In genomic region chr5:6449465-6450158, GRCh38 we compare ENCODE assay signal across 10 cellular contexts. TPM values are rescaled to one million over a fixed set of nuclear protein-coding genes. Genes with fewer than 3 reads are reported as not detected.
DNase-seq lines count a peak whose midpoint lies in the region; ATAC-seq and TF ChIP-seq lines count a peak whose summit lies in the region.
"Had no signal": no experiment of that assay in that cellular context is flagged by ENCODE, and none has a peak within 500 bp of the region (broad histone marks: within the 10 kb centered on the region; RNA-seq: fewer than 3 reads in every experiment).

No MANE protein-coding gene starts in this region.

- H3K79me2 ChIP-seq in hepatocyte (no peaks in the 10 kb centered on the region), smooth muscle cell (ENCODE audit: low read depth) (no peaks in the 10 kb centered on the region)

- peak; percentile 49 for DNase-seq in NCI-H510A treated with DMSO at 0.1 percent for 48 hours (lab: John Stamatoyannopoulos, UW)
- no peak for DNase-seq in NCI-H510A (lab: John Stamatoyannopoulos, UW)
- DNase-seq in Panc1 (ENCODE audit: low read depth, low spot score): no peak
- no peak for DNase-seq in hepatocyte (ENCODE audit: low spot score)
- DNase-seq in smooth muscle cell (lab: John Stamatoyannopoulos, UW; ENCODE audit: unreplicated experiment): no peak
- no peak for DNase-seq in SK-N-DZ (ENCODE audit: low spot score)
- DNase-seq in HT-29 (ENCODE audit: low spot score): no peak
- DNase-seq: brain microvascular endothelial cell had no signal

- ATAC-seq in Panc1 (peak; percentile 44; the same call in 1 of the 2 replicates), GM19455 (IDR thresholded peaks at IDR 0.05; ENCODE audit: unreplicated experiment) (no peak)

- POLR2A ChIA-PET in Panc1 (lab: Charles Lee): interaction anchor here (0.7 kb wide), 1 partner anchor 18 kb away, joined by 3 read pairs; no protein-coding TSS in a partner anchor

- no peak overlapping the region for H3K9ac ChIP-seq in smooth muscle cell (ENCODE audit: low read depth)

- no peak for TF ChIP-seq CTCF in Panc1 (IDR thresholded peaks at IDR 0.05)
- TF ChIP-seq CTCF in hepatocyte (IDR thresholded peaks at IDR 0.05; ENCODE audit: poor library complexity): no peak
- TF ChIP-seq CTCF in smooth muscle cell (IDR thresholded peaks at IDR 0.05; ENCODE audit: borderline replicate concordance, insufficient read depth, poor library complexity, severe bottlenecking): no peak

- H3K9me2 ChIP-seq in hepatocyte (replicated peaks; ENCODE audit: insufficient read depth): no peaks in the 10 kb centered on the region

- WGBS in hepatocyte (ENCODE audit: low lambda C conversion rate, missing lambda C conversion rate): 50% methylated on average over 7 of the region's 15 CpGs
- WGBS in smooth muscle cell (ENCODE audit: low lambda C conversion rate): 31% methylated on average over 11 of the region's 15 CpGs

- CTCF ChIA-PET in Panc1 (lab: Charles Lee): no interaction called here

- no peaks in the 10 kb centered on the region for H4K20me1 ChIP-seq in hepatocyte (ENCODE audit: insufficient read depth, poor library complexity, severe bottlenecking)
- H4K20me1 ChIP-seq in smooth muscle cell (ENCODE audit: low read depth): peaks cover 18% of the 10 kb centered on the region

- H3K9me3 ChIP-seq in Panc1 (ENCODE audit: control insufficient read depth, insufficient read depth, low read depth, low read length) (no peaks in the 10 kb centered on the region), hepatocyte (ENCODE audit: low read depth) (no peaks in the 10 kb centered on the region), smooth muscle cell (replicated peaks; ENCODE audit: low read depth) (no peaks in the 10 kb centered on the region)

- H3K36me3 ChIP-seq in Panc1 (ENCODE audit: control insufficient read depth, insufficient read depth, low read length) (no peaks in the 10 kb centered on the region), hepatocyte (replicated peaks; ENCODE audit: insufficient read depth, low read depth) (no peaks in the 10 kb centered on the region), smooth muscle cell (ENCODE audit: low read depth) (no peaks in the 10 kb centered on the region)
- H3K36me3 ChIP-seq: brain microvascular endothelial cell had no signal

- intact Hi-C loops in Panc1 (cut with micrococcal nuclease; ENCODE audit: unreplicated experiment): no loop called here

- H3K4me2 ChIP-seq in hepatocyte (peak overlapping the region; percentile 86), smooth muscle cell (peak overlapping the region; percentile 95)

- H3K27me3 ChIP-seq in Panc1 (ENCODE audit: control insufficient read depth, insufficient read depth, low read length) (peaks cover 31% of the 10 kb centered on the region), hepatocyte (peaks cover 55% of the 10 kb centered on the region), smooth muscle cell (ENCODE audit: low read depth) (peaks cover 51% of the 10 kb centered on the region)

- no peak overlapping the region for H2AFZ ChIP-seq in hepatocyte
- H2AFZ ChIP-seq in smooth muscle cell (ENCODE audit: low read depth): no peak overlapping the region

- no peak overlapping the region for H3K27ac ChIP-seq in Panc1 (ENCODE audit: low read length)
- H3K27ac ChIP-seq in hepatocyte: no peak overlapping the region
- no peak overlapping the region for H3K27ac ChIP-seq in smooth muscle cell (ENCODE audit: low read depth)
- H3K27ac ChIP-seq: brain microvascular endothelial cell had no signal

- BruUV-seq in Panc1 (replicated peaks; lab: Mats Ljungman, UMichigan): no TSS peak

- H3K4me1 ChIP-seq in Panc1 (ENCODE audit: control insufficient read depth, insufficient read depth, low read length) (no peaks in the 10 kb centered on the region), hepatocyte (ENCODE audit: insufficient read depth) (no peaks in the 10 kb centered on the region), smooth muscle cell (ENCODE audit: low read depth) (peaks cover 19% of the 10 kb centered on the region)

- H3F3A ChIP-seq in smooth muscle cell (ENCODE audit: low read depth): no peaks in the 10 kb centered on the region

- in situ Hi-C loops in Panc1 (cut with HindIII; ENCODE audit: low pct_unique_long_range_greater_than_20kb, low sequenced_read_pairs): no loop called here

- no peak overlapping the region; a peak in 1 of 4 replicates for H3K4me3 ChIP-seq in Panc1 (ENCODE audit: low read depth in 2 of 2, low read length in 2 of 2)
- no peak overlapping the region for H3K4me3 ChIP-seq in hepatocyte
- H3K4me3 ChIP-seq in smooth muscle cell: peak overlapping the region; percentile 51

RNA-seq across cellular contexts. Expression of gene UBE2QL1, which starts 1.0 kb away (rescaled TPM):
- total RNA-seq in Panc1 (2021; ENCODE audit: unreplicated experiment) (not detected), hepatocyte (0.17 and 0.36 TPM in 2 replicates), smooth muscle cell (1.2 and 2.5 TPM in 2 replicates)
- polyA plus RNA-seq in Panc1 (2012; ENCODE audit: insufficient read length): not detected
- polyA plus RNA-seq in hepatocyte (0.33 TPM in 1 of 2 replicates, not detected in the other), smooth muscle cell (1.3 and 2.6 TPM in 2 replicates)
- polyA plus RNA-seq in SK-N-DZ (2014; cell fraction: cytosol; rRNA removed): 8.3 and 12.9 TPM in 2 replicates
- 3.9 and 4.0 TPM in 2 replicates for polyA plus RNA-seq in SK-N-DZ (2014; cell fraction: nucleus; rRNA removed)
- total RNA-seq in HT-29 (2014; rRNA removed; shearing (Covaris generic)): not detected in 2 replicates
- total RNA-seq: LHCN-M2 had no signal
